ENCODE assay signal across 1 cellular context in the genomic region with DNA sequence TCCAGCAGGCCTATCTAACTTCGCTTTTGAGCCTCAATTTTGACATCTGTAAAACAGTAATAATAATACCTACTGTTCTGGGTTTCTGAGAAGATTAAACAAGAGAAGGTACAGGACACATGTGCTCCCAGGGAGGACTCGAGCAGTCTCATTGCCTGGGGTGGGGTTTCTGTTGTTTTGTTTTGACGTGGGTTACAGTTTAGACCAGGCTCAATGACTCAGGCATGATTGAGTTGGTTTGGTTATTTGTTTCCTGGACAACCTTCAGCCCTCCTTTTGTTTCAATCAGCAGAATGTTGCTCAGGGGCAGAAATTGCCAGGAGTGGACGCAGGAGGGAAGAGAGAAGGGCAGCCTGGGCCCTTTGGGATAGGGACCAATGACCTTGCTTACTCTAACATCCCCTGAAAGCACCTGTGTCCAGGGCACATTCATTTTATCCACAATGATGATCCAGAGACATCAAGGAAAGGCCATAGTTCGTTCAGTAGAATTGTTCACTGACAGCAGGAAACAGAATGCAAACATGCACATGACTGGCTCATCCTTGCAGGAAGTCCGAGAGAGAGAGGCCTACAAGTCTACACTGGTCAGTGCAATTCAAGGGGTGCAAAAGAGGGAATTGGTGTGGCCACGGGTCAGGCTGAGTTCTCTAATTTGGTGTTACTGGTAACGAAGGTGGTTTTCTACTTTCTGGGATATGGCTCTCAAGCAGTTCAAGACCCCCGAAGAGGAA.
TF ChIP-seq lines count a peak whose summit lies in the region.

No MANE protein-coding gene starts in this region.

TF ChIP-seq in HCT116, 20 proteins besides CTCF, POLR2A, EP300 and RAD21 (continued from another document):
- TF ChIP-seq TCF7L2 (IDR thresholded peaks at IDR 0.05; ENCODE audit: borderline replicate concordance, extremely low read depth, insufficient read depth, insufficient read length), result no peak
- TF ChIP-seq SIN3A (IDR thresholded peaks at IDR 0.05; ENCODE audit: low read depth), result no peak
- TF ChIP-seq SP1 (IDR thresholded peaks at IDR 0.05; ENCODE audit: low read depth), result peak; percentile 46
TF ChIP-seq in HCT116: peak in this region for 4.
